In genomic region chr22:19504900-19505734, GRCh38 we compare ENCODE assay signal across 20 cellular contexts. TPM values are rescaled to one million over a fixed set of nuclear protein-coding genes. Genes with fewer than 3 reads are reported as not detected.
A peak's percentile ranks its signal among the peaks of the same experiment; 100 is the strongest.
DNase-seq lines count a peak whose midpoint lies in the region; ATAC-seq and TF ChIP-seq lines count a peak whose summit lies in the region.
"Had no signal": no experiment of that assay in that cellular context is flagged by ENCODE, and none has a peak within 500 bp of the region (broad histone marks: within the 10 kb centered on the region; RNA-seq: fewer than 3 reads in every experiment).

No MANE protein-coding gene starts in this region.

- H3K27ac Mint-ChIP-seq in activated naive CD8-positive, alpha-beta T cell treated with anti-CD3 and anti-CD28 coated beads, Interleukin-2, amount 10 ng/mL, durations not matched to agents 7 days and 5 days, result peak overlapping the region; percentile 86
- H3K27ac Mint-ChIP-seq in activated naive CD8-positive, alpha-beta T cell treated with anti-CD3 and anti-CD28 coated beads, Interleukin-2, amount 50 U/mL, for 24 hours, result no peak overlapping the region
- H3K27ac Mint-ChIP-seq in chondrocyte (ENCODE audit: unreplicated experiment), result no peak overlapping the region
- H3K27ac Mint-ChIP-seq in stimulated activated effector memory CD8-positive, alpha-beta T cell treated with anti-CD3 and anti-CD28 coated beads, Interleukin-12 subunit alpha, Interleukin-12 subunit beta, amount 100 ng/mL, for 72 hours, result peak overlapping the region; percentile 52

- peak overlapping the region; percentile 56 for H3K4me3 Mint-ChIP-seq in activated naive CD8-positive, alpha-beta T cell treated with anti-CD3 and anti-CD28 coated beads, Interleukin-2, amount 10 ng/mL, durations not matched to agents 7 days and 5 days
- no peak overlapping the region for H3K4me3 Mint-ChIP-seq in activated naive CD8-positive, alpha-beta T cell treated with anti-CD3 and anti-CD28 coated beads, Interleukin-2, amount 50 U/mL, for 24 hours
- no peak overlapping the region for H3K4me3 Mint-ChIP-seq in chondrocyte (ENCODE audit: unreplicated experiment)
- H3K4me3 Mint-ChIP-seq in stimulated activated effector memory CD8-positive, alpha-beta T cell treated with anti-CD3 and anti-CD28 coated beads, Interleukin-12 subunit alpha, Interleukin-12 subunit beta, amount 100 ng/mL, for 72 hours, result no peak overlapping the region

- peak; percentile 72 for ATAC-seq in activated naive CD8-positive, alpha-beta T cell treated with anti-CD3 and anti-CD28 coated beads, Interleukin-2, amount 10 ng/mL, durations not matched to agents 7 days and 5 days (ENCODE audit: low read depth)
- ATAC-seq in activated naive CD8-positive, alpha-beta T cell treated with anti-CD3 and anti-CD28 coated beads, Interleukin-2, amount 50 U/mL, for 24 hours, result no peak
- no peak for ATAC-seq in stimulated activated effector memory CD8-positive, alpha-beta T cell treated with anti-CD3 and anti-CD28 coated beads, Interleukin-12 subunit alpha, Interleukin-12 subunit beta, amount 100 ng/mL, for 72 hours
- ATAC-seq in HG03135 (IDR thresholded peaks at IDR 0.05; ENCODE audit: unreplicated experiment), result no peak
- ATAC-seq: SK-N-SH treated with all-trans-retinoic acid at 6 μM for 48 hours had no signal

- peak; percentile 49 for DNase-seq in activated naive CD8-positive, alpha-beta T cell treated with anti-CD3 and anti-CD28 coated beads, Interleukin-2, amount 10 ng/mL, durations not matched to agents 7 days and 5 days
- no peak for DNase-seq in activated naive CD8-positive, alpha-beta T cell treated with anti-CD3 and anti-CD28 coated beads, Interleukin-2, amount 50 U/mL, for 24 hours
- peak; percentile 72 for DNase-seq in chondrocyte (ENCODE audit: low spot score)
- no peak for DNase-seq in stimulated activated effector memory CD8-positive, alpha-beta T cell treated with anti-CD3 and anti-CD28 coated beads, Interleukin-12 subunit alpha, Interleukin-12 subunit beta, amount 100 ng/mL, for 72 hours (ENCODE audit: low spot score in 2 of 2)
- DNase-seq in activated CD8-positive, alpha-beta memory T cell treated with anti-CD3 and anti-CD28 coated beads, Interleukin-2, amount 50 U/mL, for 48 hours, result no peak
- no peak for DNase-seq in HUDEP-2 (lab: John Stamatoyannopoulos, UW; ENCODE audit: unreplicated experiment in 76 of 76)
- DNase-seq: activated CD4-positive, CD25-positive, alpha-beta regulatory T cell; activated gamma-delta T cell treated with Interleukin-2 at 50 U/mL for 16 hours; GDM1; HCEC 1CT; mammary epithelial cell; NCI-H1092 treated with DMSO at 0.1 percent for 48 hours; NCI-H1930; T1000 had no signal

- POLR2A ChIA-PET in activated naive CD8-positive, alpha-beta T cell treated with anti-CD3 and anti-CD28 coated beads, Interleukin-2, amount 10 ng/mL, durations not matched to agents 7 days and 5 days (lab: Charles Lee), result interaction anchor here (1.1 kb wide), 1 partner anchor 26 kb away, joined by 3 read pairs; the partner anchor contains the start of genes CDC45 and UFD1

- H3K4me1 Mint-ChIP-seq in activated naive CD8-positive, alpha-beta T cell treated with anti-CD3 and anti-CD28 coated beads, Interleukin-2, amount 10 ng/mL, durations not matched to agents 7 days and 5 days, result peaks cover 27% of the 10 kb centered on the region
- peaks cover 8% of the 10 kb centered on the region for H3K4me1 Mint-ChIP-seq in activated naive CD8-positive, alpha-beta T cell treated with anti-CD3 and anti-CD28 coated beads, Interleukin-2, amount 50 U/mL, for 24 hours
- no peaks in the 10 kb centered on the region for H3K4me1 Mint-ChIP-seq in chondrocyte (ENCODE audit: low read depth)
- peaks cover 14% of the 10 kb centered on the region for H3K4me1 Mint-ChIP-seq in stimulated activated effector memory CD8-positive, alpha-beta T cell treated with anti-CD3 and anti-CD28 coated beads, Interleukin-12 subunit alpha, Interleukin-12 subunit beta, amount 100 ng/mL, for 72 hours

- H3K9me3 ChIP-seq in KOPT-K1 (ENCODE audit: insufficient read depth, low read length, poor library complexity, severe bottlenecking), result no peaks in the 10 kb centered on the region
- H3K9me3 ChIP-seq: prostate gland, vagina had no signal

- H3K36me3 ChIP-seq in KOPT-K1 (ENCODE audit: insufficient read depth, low read length), result peaks cover 100% of the 10 kb centered on the region
- H3K36me3 ChIP-seq: prostate gland, vagina had no signal

- no peak for TF ChIP-seq CTCF in chondrocyte (IDR thresholded peaks at IDR 0.05)

- H3K9me3 Mint-ChIP-seq in activated naive CD8-positive, alpha-beta T cell treated with anti-CD3 and anti-CD28 coated beads, Interleukin-2, amount 10 ng/mL, durations not matched to agents 7 days and 5 days, result no peaks in the 10 kb centered on the region
- no peaks in the 10 kb centered on the region for H3K9me3 Mint-ChIP-seq in activated naive CD8-positive, alpha-beta T cell treated with anti-CD3 and anti-CD28 coated beads, Interleukin-2, amount 50 U/mL, for 24 hours
- H3K9me3 Mint-ChIP-seq in chondrocyte (ENCODE audit: low read depth), result no peaks in the 10 kb centered on the region
- no peaks in the 10 kb centered on the region for H3K9me3 Mint-ChIP-seq in stimulated activated effector memory CD8-positive, alpha-beta T cell treated with anti-CD3 and anti-CD28 coated beads, Interleukin-12 subunit alpha, Interleukin-12 subunit beta, amount 100 ng/mL, for 72 hours

- peak overlapping the region; percentile 20 for H3K27ac ChIP-seq in KOPT-K1 (ENCODE audit: low read depth, low read length, poor library complexity, severe bottlenecking)
- H3K27ac ChIP-seq: prostate gland, RWPE1, vagina had no signal

- H3K27me3 Mint-ChIP-seq in activated naive CD8-positive, alpha-beta T cell treated with anti-CD3 and anti-CD28 coated beads, Interleukin-2, amount 10 ng/mL, durations not matched to agents 7 days and 5 days, result no peaks in the 10 kb centered on the region
- H3K27me3 Mint-ChIP-seq in activated naive CD8-positive, alpha-beta T cell treated with anti-CD3 and anti-CD28 coated beads, Interleukin-2, amount 50 U/mL, for 24 hours, result no peaks in the 10 kb centered on the region
- H3K27me3 Mint-ChIP-seq in chondrocyte (ENCODE audit: low read depth), result no peaks in the 10 kb centered on the region

- H3K36me3 Mint-ChIP-seq in activated naive CD8-positive, alpha-beta T cell treated with anti-CD3 and anti-CD28 coated beads, Interleukin-2, amount 10 ng/mL, durations not matched to agents 7 days and 5 days, result peaks cover 37% of the 10 kb centered on the region
- H3K36me3 Mint-ChIP-seq in activated naive CD8-positive, alpha-beta T cell treated with anti-CD3 and anti-CD28 coated beads, Interleukin-2, amount 50 U/mL, for 24 hours (ENCODE audit: low read depth), result peaks cover 48% of the 10 kb centered on the region
- no peaks in the 10 kb centered on the region for H3K36me3 Mint-ChIP-seq in chondrocyte (ENCODE audit: low read depth)
- peaks cover 38% of the 10 kb centered on the region for H3K36me3 Mint-ChIP-seq in stimulated activated effector memory CD8-positive, alpha-beta T cell treated with anti-CD3 and anti-CD28 coated beads, Interleukin-12 subunit alpha, Interleukin-12 subunit beta, amount 100 ng/mL, for 72 hours

RNA-seq across cellular contexts. Expression of gene CLDN5, which starts 19.1 kb away (rescaled TPM):
- total RNA-seq in activated naive CD8-positive, alpha-beta T cell treated with anti-CD3 and anti-CD28 coated beads, Interleukin-2, amount 10 ng/mL, durations not matched to agents 7 days and 5 days, result not detected
- not detected in 3 replicates for total RNA-seq in chondrocyte
- total RNA-seq: mammary epithelial cell had no signal

RNA-seq across cellular contexts. Expression of gene CDC45, which starts 25.4 kb away (rescaled TPM):
- 10 to 100 TPM; 54.2 to 56.1 TPM for total RNA-seq in activated naive CD8-positive, alpha-beta T cell treated with anti-CD3 and anti-CD28 coated beads, Interleukin-2, amount 10 ng/mL, durations not matched to agents 7 days and 5 days
- 2.2 to 13.3 TPM (median 2.9 TPM) in 3 replicates for total RNA-seq in chondrocyte

RNA-seq across cellular contexts. Expression of gene UFD1, which starts 26.1 kb away (rescaled TPM):
- 10 to 100 TPM; 58.2 to 68.7 TPM for total RNA-seq in activated naive CD8-positive, alpha-beta T cell treated with anti-CD3 and anti-CD28 coated beads, Interleukin-2, amount 10 ng/mL, durations not matched to agents 7 days and 5 days
- 75.8 to 81.2 TPM (median 76.2 TPM) in 3 replicates for total RNA-seq in chondrocyte

RNA-seq across cellular contexts. Expression of gene C22orf39, which starts 57.6 kb away (rescaled TPM):
- total RNA-seq in activated naive CD8-positive, alpha-beta T cell treated with anti-CD3 and anti-CD28 coated beads, Interleukin-2, amount 10 ng/mL, durations not matched to agents 7 days and 5 days, result 10 to 100 TPM; 42.2 to 47.4 TPM
- 18.4 to 25.7 TPM (median 19.5 TPM) in 3 replicates for total RNA-seq in chondrocyte

Comparison
In these comparisons a context has a peak if more than half of its experiments do, and no peak if none do; other contexts are left out.
1. DNase-seq: peak in activated naive CD8-positive, alpha-beta T cell treated with anti-CD3 and anti-CD28 coated beads, Interleukin-2, amount 10 ng/mL, durations not matched to agents 7 days and 5 days (single experiment) and chondrocyte (single experiment); none in activated naive CD8-positive, alpha-beta T cell treated with anti-CD3 and anti-CD28 coated beads, Interleukin-2, amount 50 U/mL, for 24 hours (single experiment), stimulated activated effector memory CD8-positive, alpha-beta T cell treated with anti-CD3 and anti-CD28 coated beads, Interleukin-12 subunit alpha, Interleukin-12 subunit beta, amount 100 ng/mL, for 72 hours (0 of 2), activated CD8-positive, alpha-beta memory T cell treated with anti-CD3 and anti-CD28 coated beads, Interleukin-2, amount 50 U/mL, for 48 hours (single experiment) and HUDEP-2 (0 of 76).
2. H3K27ac Mint-ChIP-seq: peak in activated naive CD8-positive, alpha-beta T cell treated with anti-CD3 and anti-CD28 coated beads, Interleukin-2, amount 10 ng/mL, durations not matched to agents 7 days and 5 days (single experiment) and stimulated activated effector memory CD8-positive, alpha-beta T cell treated with anti-CD3 and anti-CD28 coated beads, Interleukin-12 subunit alpha, Interleukin-12 subunit beta, amount 100 ng/mL, for 72 hours (single experiment); none in activated naive CD8-positive, alpha-beta T cell treated with anti-CD3 and anti-CD28 coated beads, Interleukin-2, amount 50 U/mL, for 24 hours (single experiment) and chondrocyte (single experiment).